25 cellular contexts compared by ENCODE assay signal in genomic region chr12:62382526-62382925, GRCh38.
DNase-seq lines count a peak whose midpoint lies in the region; ATAC-seq, FAIRE-seq and TF ChIP-seq lines count a peak whose summit lies in the region.
"Had no signal": no experiment of that assay in that cellular context is flagged by ENCODE, and none has a peak within 500 bp of the region (broad histone marks: within the 10 kb centered on the region; RNA-seq: fewer than 3 reads in every experiment).

No MANE protein-coding gene starts in this region.

- H3K27ac Mint-ChIP-seq in activated T-cell treated with anti-CD3 and anti-CD28 coated beads, Interleukin-2, amount 50 U/mL, for 24 hours, result peak overlapping the region; percentile 27
- peak overlapping the region; percentile 11 for H3K27ac Mint-ChIP-seq in activated naive CD8-positive, alpha-beta T cell
- no peak overlapping the region for H3K27ac Mint-ChIP-seq in activated naive CD8-positive, alpha-beta T cell treated with anti-CD3 and anti-CD28 coated beads, Interleukin-2, amount 50 U/mL, for 24 hours
- H3K27ac Mint-ChIP-seq: GM23338, H9 had no signal

- no peaks in the 10 kb centered on the region for H3K9me3 ChIP-seq in K562 (replicated peaks; ENCODE audit: control insufficient read depth, insufficient read depth, low read depth, low read length)
- H3K9me3 ChIP-seq: A549; BE2C; BLaER1 treated with 17β-estradiol and CSF1 and Interleukin-3, amounts not matched to agents 10 nM and 100 nM had no signal

- peaks cover 44% of the 10 kb centered on the region for H3K36me3 Mint-ChIP-seq in activated T-cell treated with anti-CD3 and anti-CD28 coated beads, Interleukin-2, amount 50 U/mL, for 24 hours (ENCODE audit: low read depth)
- peaks cover 13% of the 10 kb centered on the region for H3K36me3 Mint-ChIP-seq in activated naive CD8-positive, alpha-beta T cell
- peaks cover 25% of the 10 kb centered on the region for H3K36me3 Mint-ChIP-seq in activated naive CD8-positive, alpha-beta T cell treated with anti-CD3 and anti-CD28 coated beads, Interleukin-2, amount 50 U/mL, for 24 hours (ENCODE audit: low read depth)

- no peaks in the 10 kb centered on the region for H3K27me3 ChIP-seq in K562 (ENCODE audit: control insufficient read depth in 2 of 2, insufficient read depth in 2 of 2, low read length in 2 of 2)
- H3K27me3 ChIP-seq: BE2C; BLaER1 treated with 17β-estradiol and CSF1 and Interleukin-3, amounts not matched to agents 10 nM and 100 nM had no signal

- peaks cover 20% of the 10 kb centered on the region for H3K4me1 Mint-ChIP-seq in activated T-cell treated with anti-CD3 and anti-CD28 coated beads, Interleukin-2, amount 50 U/mL, for 24 hours (ENCODE audit: low read depth)
- H3K4me1 Mint-ChIP-seq in activated naive CD8-positive, alpha-beta T cell (ENCODE audit: low read depth), result peaks cover 16% of the 10 kb centered on the region
- peaks cover 8% of the 10 kb centered on the region for H3K4me1 Mint-ChIP-seq in activated naive CD8-positive, alpha-beta T cell treated with anti-CD3 and anti-CD28 coated beads, Interleukin-2, amount 50 U/mL, for 24 hours
- H3K4me1 Mint-ChIP-seq: CD14-positive monocyte, GM23338, H9 had no signal

- no peaks in the 10 kb centered on the region for H4K20me1 ChIP-seq in K562 (replicated peaks; ENCODE audit: control insufficient read depth, insufficient read depth, low read length)

- H2AFZ ChIP-seq in K562 (ENCODE audit: low read depth, low read length), result no peak overlapping the region
- H2AFZ ChIP-seq: GM23338 had no signal

- ATAC-seq in activated naive CD8-positive, alpha-beta T cell treated with anti-CD3 and anti-CD28 coated beads, Interleukin-2, amount 50 U/mL, for 24 hours, result no peak
- ATAC-seq in K562, result no peak
- ATAC-seq: A549, GM23338, HCT116 had no signal

- no peaks in the 10 kb centered on the region for H3K27me3 Mint-ChIP-seq in activated T-cell treated with anti-CD3 and anti-CD28 coated beads, Interleukin-2, amount 50 U/mL, for 24 hours
- H3K27me3 Mint-ChIP-seq in activated naive CD8-positive, alpha-beta T cell, result no peaks in the 10 kb centered on the region
- H3K27me3 Mint-ChIP-seq in activated naive CD8-positive, alpha-beta T cell treated with anti-CD3 and anti-CD28 coated beads, Interleukin-2, amount 50 U/mL, for 24 hours, result no peaks in the 10 kb centered on the region
- H3K27me3 Mint-ChIP-seq: CD4-positive, alpha-beta memory T cell had no signal

- DNase-seq in activated T-cell treated with anti-CD3 and anti-CD28 coated beads, Interleukin-2, amount 50 U/mL, for 24 hours, result no peak
- DNase-seq in activated T-cell treated with anti-CD3 and anti-CD28 coated beads, Interleukin-2, amount 50 U/mL, for 48 hours, result no peak
- DNase-seq in activated naive CD8-positive, alpha-beta T cell treated with anti-CD3 and anti-CD28 coated beads, Interleukin-2, amount 50 U/mL, for 24 hours, result no peak
- DNase-seq in K562 (ENCODE audit: extremely low read depth in 1 of 4, low spot score in 3 of 4) (no peak), T-helper 1 cell (no peak), NCI-H2081 treated with DMSO at 0.1 percent for 48 hours (lab: John Stamatoyannopoulos, UW) (no peak)
- DNase-seq: 8988T; ACHN; AML-193; BE2C; Calu3; CD4-positive, alpha-beta memory T cell; COR-L47; DMS53; DMS79 treated with DMSO at 0.1 percent for 48 hours; GF-D8; H9 had no signal

- no peak overlapping the region for H3K4me3 ChIP-seq in K562
- H3K4me3 ChIP-seq: A549; BLaER1 treated with 17β-estradiol and CSF1 and Interleukin-3, amounts not matched to agents 10 nM and 100 nM; GM23338 had no signal

- no peak for FAIRE-seq in K562 (lab: Jason Lieb, UNC)
- FAIRE-seq: A549, GM12891, GM18507 had no signal

- H3K4me1 ChIP-seq in K562 (replicated peaks in 1 of 2; ENCODE audit: control insufficient read depth in 2 of 2, insufficient read depth in 2 of 2, low read length in 2 of 2), result no peaks in the 10 kb centered on the region
- H3K4me1 ChIP-seq: A549, BE2C had no signal

- no TSS peak for BruUV-seq in K562 (replicated peaks; lab: Mats Ljungman, UMichigan)

- peaks cover 78% of the 10 kb centered on the region for H3K36me3 ChIP-seq in K562 (ENCODE audit: control insufficient read depth, insufficient read depth, low read length)
- H3K36me3 ChIP-seq: BE2C had no signal

- H3K27ac ChIP-seq in K562 (ENCODE audit: extremely low read depth, low read depth, low read length), result no peak overlapping the region
- H3K27ac ChIP-seq: A549; BLaER1 treated with 17β-estradiol and CSF1 and Interleukin-3, amounts not matched to agents 10 nM and 100 nM had no signal

- H3K4me3 Mint-ChIP-seq in activated T-cell treated with anti-CD3 and anti-CD28 coated beads, Interleukin-2, amount 50 U/mL, for 24 hours, result no peak overlapping the region
- H3K4me3 Mint-ChIP-seq in activated naive CD8-positive, alpha-beta T cell, result no peak overlapping the region
- no peak overlapping the region for H3K4me3 Mint-ChIP-seq in activated naive CD8-positive, alpha-beta T cell treated with anti-CD3 and anti-CD28 coated beads, Interleukin-2, amount 50 U/mL, for 24 hours
- H3K4me3 Mint-ChIP-seq: CD14-positive monocyte; CD4-positive, alpha-beta memory T cell; GM23338; H9 had no signal

- in situ Hi-C loops in K562 (cut with MboI), result no loop called here

- no peaks in the 10 kb centered on the region for H3K9me1 ChIP-seq in K562 (ENCODE audit: control insufficient read depth, insufficient read depth, low read length)

- H3K9me3 Mint-ChIP-seq in activated T-cell treated with anti-CD3 and anti-CD28 coated beads, Interleukin-2, amount 50 U/mL, for 24 hours, result no peaks in the 10 kb centered on the region
- no peaks in the 10 kb centered on the region for H3K9me3 Mint-ChIP-seq in activated naive CD8-positive, alpha-beta T cell (ENCODE audit: low read depth)
- H3K9me3 Mint-ChIP-seq in activated naive CD8-positive, alpha-beta T cell treated with anti-CD3 and anti-CD28 coated beads, Interleukin-2, amount 50 U/mL, for 24 hours, result no peaks in the 10 kb centered on the region
- H3K9me3 Mint-ChIP-seq: CD14-positive monocyte; CD4-positive, alpha-beta memory T cell; GM23338; H9 had no signal

- no peak for TF ChIP-seq EP300 in K562 (IDR thresholded peaks at IDR 0.05; ENCODE audit: low read length)

- no peak for TF ChIP-seq RAD21 in K562 (CRISPR knock-in tag; conservative IDR thresholded peaks at IDR 0.05 in 1 of 2, IDR thresholded peaks at IDR 0.05 in 1 of 2)

- intact Hi-C loops in K562 (cut with micrococcal nuclease), result no loop called here

- no peak overlapping the region for H3K4me2 ChIP-seq in K562 (ENCODE audit: insufficient read depth, low read length)
- H3K4me2 ChIP-seq: A549; BLaER1 treated with 17β-estradiol and CSF1 and Interleukin-3, amounts not matched to agents 10 nM and 100 nM; GM23338 had no signal

- no peak overlapping the region for H3K9ac ChIP-seq in K562 (ENCODE audit: insufficient read depth in 1 of 2, low read depth in 2 of 2, low read length in 2 of 2)
- H3K9ac ChIP-seq: BLaER1 treated with 17β-estradiol and CSF1 and Interleukin-3, amounts not matched to agents 10 nM and 100 nM had no signal

- TF ChIP-seq CTCF in K562 (IDR thresholded peaks at IDR 0.05 in 2 of 3, conservative IDR thresholded peaks at IDR 0.05 in 1 of 3; ENCODE audit: insufficient read depth in 2 of 3, low read depth in 1 of 3, low read length in 3 of 3), result no peak

- CTCF ChIA-PET in K562 (lab: Yijun Ruan, JAX; ENCODE audit: low intra/inter-chr PET ratio), result no interaction called here

- TF ChIP-seq POLR2A in K562 (conservative IDR thresholded peaks at IDR 0.05), result no peak

- H3K79me2 ChIP-seq in K562 (ENCODE audit: control insufficient read depth, insufficient read depth, low read length), result peaks cover 33% of the 10 kb centered on the region

- POLR2A ChIA-PET in K562 (lab: Yijun Ruan, JAX), result no interaction called here

- WGBS in K562 (ENCODE audit: insufficient coverage, low coverage, missing lambda C conversion rate), result 82% methylated on average over 2 of the region's 2 CpGs

TF ChIP-seq in K562, 482 proteins besides CTCF, POLR2A, EP300 and RAD21:
- TF ChIP-seq NFRKB (IDR thresholded peaks at IDR 0.05; ENCODE audit: low read depth), result no peak
- TF ChIP-seq, protein P1, sequence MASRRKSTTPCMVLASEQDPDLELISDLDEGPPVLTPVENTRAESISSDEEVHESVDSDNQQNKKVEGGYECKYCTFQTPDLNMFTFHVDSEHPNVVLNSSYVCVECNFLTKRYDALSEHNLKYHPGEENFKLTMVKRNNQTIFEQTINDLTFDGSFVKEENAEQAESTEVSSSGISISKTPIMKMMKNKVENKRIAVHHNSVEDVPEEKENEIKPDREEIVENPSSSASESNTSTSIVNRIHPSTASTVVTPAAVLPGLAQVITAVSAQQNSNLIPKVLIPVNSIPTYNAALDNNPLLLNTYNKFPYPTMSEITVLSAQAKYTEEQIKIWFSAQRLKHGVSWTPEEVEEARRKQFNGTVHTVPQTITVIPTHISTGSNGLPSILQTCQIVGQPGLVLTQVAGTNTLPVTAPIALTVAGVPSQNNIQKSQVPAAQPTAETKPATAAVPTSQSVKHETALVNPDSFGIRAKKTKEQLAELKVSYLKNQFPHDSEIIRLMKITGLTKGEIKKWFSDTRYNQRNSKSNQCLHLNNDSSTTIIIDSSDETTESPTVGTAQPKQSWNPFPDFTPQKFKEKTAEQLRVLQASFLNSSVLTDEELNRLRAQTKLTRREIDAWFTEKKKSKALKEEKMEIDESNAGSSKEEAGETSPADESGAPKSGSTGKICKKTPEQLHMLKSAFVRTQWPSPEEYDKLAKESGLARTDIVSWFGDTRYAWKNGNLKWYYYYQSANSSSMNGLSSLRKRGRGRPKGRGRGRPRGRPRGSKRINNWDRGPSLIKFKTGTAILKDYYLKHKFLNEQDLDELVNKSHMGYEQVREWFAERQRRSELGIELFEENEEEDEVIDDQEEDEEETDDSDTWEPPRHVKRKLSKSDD (conservative IDR thresholded peaks at IDR 0.05; ENCODE audit: low read length), result no peak
- TF ChIP-seq TAF1 (IDR thresholded peaks at IDR 0.05; ENCODE audit: control insufficient read depth, extremely low read depth, insufficient read depth, low read length, severe bottlenecking), result no peak
- no peak for TF ChIP-seq ZNF175 (CRISPR knock-in tag; IDR thresholded peaks at IDR 0.05; ENCODE audit: low read depth)
- TF ChIP-seq CHD1 (IDR thresholded peaks at IDR 0.05; ENCODE audit: low read length), result no peak
- TF ChIP-seq EZH2 (IDR thresholded peaks at IDR 0.05; ENCODE audit: borderline replicate concordance, low read depth, low read length), result no peak
- peak; percentile 35 for TF ChIP-seq RBM22 (IDR thresholded peaks at IDR 0.05; ENCODE audit: low read depth, low read length, poor library complexity, severe bottlenecking)
- no peak for TF ChIP-seq NR3C1 (CRISPR knock-in tag; IDR thresholded peaks at IDR 0.05)
TF ChIP-seq in K562: peak in this region for 1.
